23 cellular contexts compared by ENCODE assay signal in genomic region chr18:42296192-42296591, GRCh38.
"Had no signal": no experiment of that assay in that cellular context is flagged by ENCODE, and none has a peak within 500 bp of the region (broad histone marks: within the 10 kb centered on the region; RNA-seq: fewer than 3 reads in every experiment).

No MANE protein-coding gene starts in this region.

- DNase-seq: IMR-90, Karpas-422, KG1, MM.1S, NCI-H1092 treated with DMSO at 0.1 percent for 48 hours, NCI-H1436, NCI-H187, NCI-H2029, NCI-H2081 treated with DMSO at 0.1 percent for 48 hours, NCI-H2171, NCI-H226, NCI-H446, NCI-H510A, NCI-H524 treated with DMSO at 0.1 percent for 48 hours, NCI-H748 treated with DMSO at 0.1 percent for 48 hours, OCI-M1, PC-9, Peyer's patch, Right ventricle myocardium superior, RPMI8226, SIG-M5, SK-N-SH, SW 1271 had no signal

- H3K27ac ChIP-seq: PC-9, Peyer's patch had no signal

- H3K4me1 ChIP-seq: Peyer's patch had no signal

- H3K36me3 ChIP-seq: Peyer's patch had no signal

- H3K4me3 ChIP-seq: PC-9, Peyer's patch had no signal

- H3K27me3 ChIP-seq: Peyer's patch had no signal

- H3K9me3 ChIP-seq: Peyer's patch, SK-N-SH had no signal
